ENCODE assay signal across 17 cellular contexts in genomic region chr10:103580422-103580821, GRCh38.
DNase-seq lines count a peak whose midpoint lies in the region; ATAC-seq and TF ChIP-seq lines count a peak whose summit lies in the region.
"Had no signal": no experiment of that assay in that cellular context is flagged by ENCODE, and none has a peak within 500 bp of the region (broad histone marks: within the 10 kb centered on the region; RNA-seq: fewer than 3 reads in every experiment).

No MANE protein-coding gene starts in this region.

- H3K36me3 ChIP-seq in testis (ENCODE audit: low read depth, missing control alignments) = no peaks in the 10 kb centered on the region

- DNase-seq in NCI-H2171 treated with DMSO at 0.1 percent for 48 hours (lab: John Stamatoyannopoulos, UW) = peak; percentile 59
- DNase-seq in NCI-H2171 (lab: John Stamatoyannopoulos, UW) = no peak
- no peak for DNase-seq in dorsolateral prefrontal cortex
- DNase-seq in myocyte (ENCODE audit: low read depth) = peak; percentile 96
- peak; percentile 34 for DNase-seq in testis
- DNase-seq in activated CD8-positive, alpha-beta T cell treated with anti-CD3 and anti-CD28 coated beads, Interleukin-2, amount 10 ng/mL, durations not matched to agents 7 days and 5 days = no peak
- DNase-seq in NCI-H146 treated with DMSO at 0.1 percent for 48 hours (lab: John Stamatoyannopoulos, UW; ENCODE audit: unreplicated experiment) = no peak
- DNase-seq: DMS153, GOT3, Karpas-422, MM.1S, NCI-H1105, NCI-H1694 treated with DMSO at 0.1 percent for 48 hours, NCI-H446, NCI-H69, SIG-M5 had no signal

- no peak overlapping the region for H3K4me3 Mint-ChIP-seq in activated CD8-positive, alpha-beta T cell treated with anti-CD3 and anti-CD28 coated beads, Interleukin-2, amount 10 ng/mL, durations not matched to agents 7 days and 5 days

- H3K27me3 Mint-ChIP-seq in activated CD8-positive, alpha-beta T cell treated with anti-CD3 and anti-CD28 coated beads, Interleukin-2, amount 10 ng/mL, durations not matched to agents 7 days and 5 days (ENCODE audit: low read depth) = peaks cover 9% of the 10 kb centered on the region

- no peaks in the 10 kb centered on the region for H3K9me3 Mint-ChIP-seq in activated CD8-positive, alpha-beta T cell treated with anti-CD3 and anti-CD28 coated beads, Interleukin-2, amount 10 ng/mL, durations not matched to agents 7 days and 5 days (ENCODE audit: insufficient read depth)

- H3K27ac Mint-ChIP-seq in activated CD8-positive, alpha-beta T cell treated with anti-CD3 and anti-CD28 coated beads, Interleukin-2, amount 10 ng/mL, durations not matched to agents 7 days and 5 days = no peak overlapping the region

- 61 to 63% methylated on average over 7 of the region's 7 CpGs for WGBS in testis, 2 donors

- no peaks in the 10 kb centered on the region for H3K9me3 ChIP-seq in testis

- CTCF ChIA-PET in activated CD8-positive, alpha-beta T cell treated with anti-CD3 and anti-CD28 coated beads, Interleukin-2, amount 10 ng/mL, durations not matched to agents 7 days and 5 days (lab: Charles Lee) = interaction anchor here (8.8 kb wide), 1 partner anchor 15 kb away, joined by 42 read pairs; no protein-coding TSS in a partner anchor

- peaks cover 0 to 3% (median 0%) of the 10 kb centered on the region in 45 donors for H3K27me3 ChIP-seq in dorsolateral prefrontal cortex
- H3K27me3 ChIP-seq in testis = no peaks in the 10 kb centered on the region

- H3K4me3 ChIP-seq in dorsolateral prefrontal cortex = no peak overlapping the region
- H3K4me3 ChIP-seq in testis = no peak overlapping the region

- peaks cover 2% of the 10 kb centered on the region for H3K36me3 Mint-ChIP-seq in activated CD8-positive, alpha-beta T cell treated with anti-CD3 and anti-CD28 coated beads, Interleukin-2, amount 10 ng/mL, durations not matched to agents 7 days and 5 days (ENCODE audit: low read depth)

- H3K4me1 Mint-ChIP-seq in activated CD8-positive, alpha-beta T cell treated with anti-CD3 and anti-CD28 coated beads, Interleukin-2, amount 10 ng/mL, durations not matched to agents 7 days and 5 days (ENCODE audit: low read depth) = peaks cover 16% of the 10 kb centered on the region

- H3K27ac ChIP-seq in dorsolateral prefrontal cortex (peak overlapping the region in 33 of 59 donors; percentile 1 to 75 (median 35)), testis (no peak overlapping the region)

- ATAC-seq in activated CD8-positive, alpha-beta T cell treated with anti-CD3 and anti-CD28 coated beads, Interleukin-2, amount 10 ng/mL, durations not matched to agents 7 days and 5 days = no peak
- no peak for ATAC-seq in GM19463 (IDR thresholded peaks at IDR 0.05; ENCODE audit: unreplicated experiment)

- H3K4me1 ChIP-seq in testis = no peaks in the 10 kb centered on the region

- intact Hi-C loops in dorsolateral prefrontal cortex (cut with DNase I) (no loop called here), testis (cut with DNase I; ENCODE audit: low total_unique reads) (no loop called here)

- POLR2A ChIA-PET in activated CD8-positive, alpha-beta T cell treated with anti-CD3 and anti-CD28 coated beads, Interleukin-2, amount 10 ng/mL, durations not matched to agents 7 days and 5 days (lab: Charles Lee) = interaction anchor here (0.6 kb wide), 1 partner anchor 165 kb away, joined by 3 read pairs; no protein-coding TSS in a partner anchor

- TF ChIP-seq POLR2A in testis (IDR thresholded peaks at IDR 0.05) = no peak

- TF ChIP-seq CTCF in dorsolateral prefrontal cortex (IDR thresholded peaks at IDR 0.05 in 54 of 56, conservative IDR thresholded peaks at IDR 0.05 in 2 of 56; ENCODE audit: low read depth in 1 of 56, partially characterized antibody in 56 of 56) (no peak), testis (IDR thresholded peaks at IDR 0.05) (no peak)

Comparison
In these comparisons a context has a peak if more than half of its experiments do, and no peak if none do; other contexts are left out.
1. DNase-seq: peak in NCI-H2171 treated with DMSO at 0.1 percent for 48 hours (single experiment), myocyte (single experiment) and testis (single experiment); none in NCI-H2171 (single experiment), dorsolateral prefrontal cortex (0 of 10), activated CD8-positive, alpha-beta T cell treated with anti-CD3 and anti-CD28 coated beads, Interleukin-2, amount 10 ng/mL, durations not matched to agents 7 days and 5 days (single experiment) and NCI-H146 treated with DMSO at 0.1 percent for 48 hours (single experiment).
2. H3K27ac ChIP-seq: peak in dorsolateral prefrontal cortex (33 of 59); none in testis (0 of 2).